10 cellular contexts compared by ENCODE assay signal in the genomic region with DNA sequence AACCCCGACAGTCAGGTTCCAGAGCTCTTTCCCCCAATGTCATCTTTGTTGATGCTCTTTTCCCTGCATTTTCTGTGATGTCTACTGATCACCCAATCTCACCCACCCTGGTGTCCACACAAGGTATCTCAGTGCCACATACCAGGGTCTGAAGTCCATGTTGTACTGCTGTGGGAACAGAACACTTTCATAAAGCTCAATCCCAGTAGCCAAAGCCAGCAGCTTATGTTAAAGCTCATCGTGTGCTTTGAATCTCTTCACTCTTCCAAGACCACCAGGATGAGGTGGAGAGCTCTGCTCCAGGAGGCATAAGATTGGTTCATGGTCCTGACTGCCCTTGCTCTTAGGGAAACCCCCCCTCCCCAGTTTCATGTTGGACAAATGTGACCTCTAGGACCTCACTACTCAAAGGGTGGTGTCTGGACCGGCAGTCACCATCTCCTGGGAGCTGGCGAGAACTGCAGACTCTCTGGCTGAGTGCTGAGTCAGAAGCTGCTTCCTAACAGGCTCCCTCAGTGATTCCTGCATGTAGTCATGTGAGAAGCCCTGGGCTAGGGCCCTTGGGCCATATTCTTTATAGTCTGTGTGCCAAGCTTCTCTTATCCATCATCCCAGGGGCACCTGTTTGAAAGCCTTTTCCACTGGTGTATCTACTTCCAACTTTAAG. TPM values are rescaled to one million over a fixed set of nuclear protein-coding genes. Genes with fewer than 3 reads are reported as not detected.
DNase-seq lines count a peak whose midpoint lies in the region; ATAC-seq and TF ChIP-seq lines count a peak whose summit lies in the region.
"Had no signal": no experiment of that assay in that cellular context is flagged by ENCODE, and none has a peak within 500 bp of the region (broad histone marks: within the 10 kb centered on the region; RNA-seq: fewer than 3 reads in every experiment).

No MANE protein-coding gene starts in this region.

- peak; percentile 52 to 72 for ATAC-seq in gastrocnemius medialis
- no peak for ATAC-seq in HG03159 (IDR thresholded peaks at IDR 0.05; ENCODE audit: unreplicated experiment)
- no peak for ATAC-seq in HG03439 (IDR thresholded peaks at IDR 0.05; ENCODE audit: unreplicated experiment)
- ATAC-seq: activated CD8-positive, alpha-beta T cell treated with anti-CD3 and anti-CD28 coated beads, Interleukin-2, amount 10 ng/mL, durations not matched to agents 7 days and 5 days had no signal

- no peaks in the 10 kb centered on the region for H3K9me3 ChIP-seq in gastrocnemius medialis

- no peak overlapping the region for H3K4me3 ChIP-seq in fibroblast of the aortic adventitia (ENCODE audit: low read depth, low read length)
- H3K4me3 ChIP-seq in gastrocnemius medialis, result no peak overlapping the region

- no peak for TF ChIP-seq POLR2A in gastrocnemius medialis (IDR thresholded peaks at IDR 0.05)

- peak; percentile 34 for TF ChIP-seq CTCF in fibroblast of the aortic adventitia (IDR thresholded peaks at IDR 0.05; ENCODE audit: insufficient read depth, low read length)
- peak in 1 of 5 experiments; percentile 9 for TF ChIP-seq CTCF in gastrocnemius medialis (IDR thresholded peaks at IDR 0.05 in 4 of 5, conservative IDR thresholded peaks at IDR 0.05 in 1 of 5)

- peak; percentile 69 for DNase-seq in GM03348 (ENCODE audit: low spot score)
- peak; percentile 50 for DNase-seq in SK-MEL-5 (ENCODE audit: low read depth, low spot score)
- peak; percentile 81 for DNase-seq in fibroblast of the aortic adventitia (ENCODE audit: low read depth)
- DNase-seq in gastrocnemius medialis, result peak in 1 of 2 donors; percentile 68
- DNase-seq in NCI-H1436 treated with DMSO at 0.1 percent for 48 hours (lab: John Stamatoyannopoulos, UW), result no peak
- no peak for DNase-seq in mesenteric fat pad (ENCODE audit: low spot score)
- DNase-seq: activated CD8-positive, alpha-beta T cell treated with anti-CD3 and anti-CD28 coated beads, Interleukin-2, amount 10 ng/mL, durations not matched to agents 7 days and 5 days; NCI-H510A had no signal

- intact Hi-C loops in gastrocnemius medialis (cut with DNase I; ENCODE audit: low total_unique reads), result loop anchor here (5.0 kb wide), 2 partner anchors 170 to 235 kb away; no protein-coding TSS in a partner anchor

- peaks cover 0 to 11% of the 10 kb centered on the region in 2 donors for H3K36me3 ChIP-seq in gastrocnemius medialis

- in situ Hi-C loops in SK-MEL-5 (cut with HindIII; ENCODE audit: low pct_unique_long_range_greater_than_20kb, low sequenced_read_pairs) (no loop called here), gastrocnemius medialis (cut with MboI; ENCODE audit: low sequenced_read_pairs in 4 of 4) (loop anchor here (5.0 to 25.0 kb wide), 3 partner anchors 85 to 240 kb away; no protein-coding TSS in a partner anchor)

- peaks cover 29 to 34% of the 10 kb centered on the region in 2 donors for H3K4me1 ChIP-seq in gastrocnemius medialis

- peak overlapping the region; percentile 69 to 88 (median 74) for H3K27ac ChIP-seq in gastrocnemius medialis

- no peaks in the 10 kb centered on the region for H3K27me3 ChIP-seq in gastrocnemius medialis

RNA-seq across cellular contexts. Expression of a gene that starts 13.4 kb away (rescaled TPM):
- 0.63 TPM in 1 of 2 replicates, not detected in the other for total RNA-seq in SK-MEL-5 (2014; rRNA removed; shearing (Covaris generic))
- 0.54 and 2.0 TPM in 2 replicates for polyA plus RNA-seq in SK-MEL-5 (2015; cell fraction: cytosol; rRNA removed)
- polyA plus RNA-seq in SK-MEL-5 (2015; cell fraction: nucleus; rRNA removed), result 2.3 TPM in 1 of 2 replicates, not detected in the other
- total RNA-seq in fibroblast of the aortic adventitia (ENCODE audit: low replicate concordance) (0.16 and 0.18 TPM in 2 replicates), gastrocnemius medialis (under 1 TPM in 1 of 4 donors, not detected in 3; 0.11 TPM), mesenteric fat pad (2.8 TPM)

RNA-seq across cellular contexts. Expression of a gene that starts 22.0 kb away (rescaled TPM):
- total RNA-seq in SK-MEL-5 (2014; rRNA removed; shearing (Covaris generic)), result 56.7 and 57.1 TPM in 2 replicates
- polyA plus RNA-seq in SK-MEL-5 (2015; cell fraction: cytosol; rRNA removed), result 47.9 and 54.4 TPM in 2 replicates
- 7.0 and 10.7 TPM in 2 replicates for polyA plus RNA-seq in SK-MEL-5 (2015; cell fraction: nucleus; rRNA removed)
- total RNA-seq in fibroblast of the aortic adventitia (ENCODE audit: low replicate concordance) (11.4 and 36.9 TPM in 2 replicates), gastrocnemius medialis (10 to 100 TPM in 3 of 4 donors, 1 to 10 TPM in 1; 5.4 to 18.7 (median 16.8) TPM), mesenteric fat pad (21.2 TPM)

RNA-seq across cellular contexts. Expression of a gene that starts 33.1 kb away (rescaled TPM):
- 47.0 and 55.9 TPM in 2 replicates for total RNA-seq in SK-MEL-5 (2014; rRNA removed; shearing (Covaris generic))
- 40.9 and 44.2 TPM in 2 replicates for polyA plus RNA-seq in SK-MEL-5 (2015; cell fraction: cytosol; rRNA removed)
- polyA plus RNA-seq in SK-MEL-5 (2015; cell fraction: nucleus; rRNA removed), result 19.1 and 22.6 TPM in 2 replicates
- total RNA-seq in fibroblast of the aortic adventitia (ENCODE audit: low replicate concordance), result 23.8 and 58.2 TPM in 2 replicates
- total RNA-seq in gastrocnemius medialis, result 10 to 100 TPM; 30.8 to 53.2 (median 38.8) TPM
- 61.6 TPM for total RNA-seq in mesenteric fat pad

Comparison
In these comparisons a context has a peak if more than half of its experiments do, and no peak if none do; other contexts are left out.
1. DNase-seq: peak in GM03348 (single experiment), SK-MEL-5 (single experiment) and fibroblast of the aortic adventitia (single experiment); none in NCI-H1436 treated with DMSO at 0.1 percent for 48 hours (single experiment) and mesenteric fat pad (single experiment).
2. ATAC-seq: peak in gastrocnemius medialis (2 of 2); none in HG03159 (single experiment) and HG03439 (single experiment).